Comparison of ENCODE assay signal across 1 cellular context in the genomic region with DNA sequence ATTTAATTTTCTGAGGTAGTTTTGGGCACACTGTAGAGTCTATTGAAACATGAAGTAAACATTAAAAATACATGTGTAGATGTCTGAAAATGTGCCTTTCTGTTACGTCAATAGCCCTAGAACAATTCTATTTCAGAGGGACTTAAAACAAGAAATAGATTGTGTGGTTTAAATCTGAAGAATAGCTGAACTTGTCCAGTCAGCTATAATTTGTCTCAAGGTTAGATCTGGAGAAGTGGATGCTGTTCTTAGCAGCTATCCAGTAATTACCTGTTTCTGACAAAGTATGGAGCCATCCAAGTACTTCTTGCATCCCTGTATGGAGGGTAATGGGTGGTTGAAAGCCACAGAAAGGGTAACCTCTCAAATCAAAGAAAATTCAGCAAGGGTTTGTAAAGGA.
TF ChIP-seq lines count a peak whose summit lies in the region.

No MANE protein-coding gene starts in this region.

TF ChIP-seq in WTC11, 78 proteins besides CTCF, POLR2A, EP300 and RAD21 (continued from another document):
- TF ChIP-seq ZBTB43 (CRISPR knock-in tag; IDR thresholded peaks at IDR 0.05) (no peak), FOXK1 (CRISPR knock-in tag; IDR thresholded peaks at IDR 0.05) (no peak), USF2 (CRISPR knock-in tag; IDR thresholded peaks at IDR 0.05) (no peak)
- TF ChIP-seq, protein P1, sequence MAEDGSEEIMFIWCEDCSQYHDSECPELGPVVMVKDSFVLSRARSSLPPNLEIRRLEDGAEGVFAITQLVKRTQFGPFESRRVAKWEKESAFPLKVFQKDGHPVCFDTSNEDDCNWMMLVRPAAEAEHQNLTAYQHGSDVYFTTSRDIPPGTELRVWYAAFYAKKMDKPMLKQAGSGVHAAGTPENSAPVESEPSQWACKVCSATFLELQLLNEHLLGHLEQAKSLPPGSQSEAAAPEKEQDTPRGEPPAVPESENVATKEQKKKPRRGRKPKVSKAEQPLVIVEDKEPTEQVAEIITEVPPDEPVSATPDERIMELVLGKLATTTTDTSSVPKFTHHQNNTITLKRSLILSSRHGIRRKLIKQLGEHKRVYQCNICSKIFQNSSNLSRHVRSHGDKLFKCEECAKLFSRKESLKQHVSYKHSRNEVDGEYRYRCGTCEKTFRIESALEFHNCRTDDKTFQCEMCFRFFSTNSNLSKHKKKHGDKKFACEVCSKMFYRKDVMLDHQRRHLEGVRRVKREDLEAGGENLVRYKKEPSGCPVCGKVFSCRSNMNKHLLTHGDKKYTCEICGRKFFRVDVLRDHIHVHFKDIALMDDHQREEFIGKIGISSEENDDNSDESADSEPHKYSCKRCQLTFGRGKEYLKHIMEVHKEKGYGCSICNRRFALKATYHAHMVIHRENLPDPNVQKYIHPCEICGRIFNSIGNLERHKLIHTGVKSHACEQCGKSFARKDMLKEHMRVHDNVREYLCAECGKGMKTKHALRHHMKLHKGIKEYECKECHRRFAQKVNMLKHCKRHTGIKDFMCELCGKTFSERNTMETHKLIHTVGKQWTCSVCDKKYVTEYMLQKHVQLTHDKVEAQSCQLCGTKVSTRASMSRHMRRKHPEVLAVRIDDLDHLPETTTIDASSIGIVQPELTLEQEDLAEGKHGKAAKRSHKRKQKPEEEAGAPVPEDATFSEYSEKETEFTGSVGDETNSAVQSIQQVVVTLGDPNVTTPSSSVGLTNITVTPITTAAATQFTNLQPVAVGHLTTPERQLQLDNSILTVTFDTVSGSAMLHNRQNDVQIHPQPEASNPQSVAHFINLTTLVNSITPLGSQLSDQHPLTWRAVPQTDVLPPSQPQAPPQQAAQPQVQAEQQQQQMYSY (CRISPR knock-in tag; IDR thresholded peaks at IDR 0.05): no peak
